In genomic region chr18:741931-742512, GRCh38 we compare ENCODE assay signal across 1 cellular context.
A peak's percentile ranks its signal among the peaks of the same experiment; 100 is the strongest.
TF ChIP-seq lines count a peak whose summit lies in the region.

No MANE protein-coding gene starts in this region.

TF ChIP-seq in K562, 482 proteins besides CTCF, POLR2A, EP300 and RAD21 (continued from another document and continues in another):
- TF ChIP-seq E4F1 (CRISPR knock-in tag; IDR thresholded peaks at IDR 0.05; ENCODE audit: borderline replicate concordance) (no peak), ZNF24 (IDR thresholded peaks at IDR 0.05) (no peak), ARID1B (IDR thresholded peaks at IDR 0.05) (peak; percentile 21; the same call in 1 of the 2 replicates), NR3C1 (CRISPR knock-in tag; IDR thresholded peaks at IDR 0.05) (no peak), BHLHE40 (IDR thresholded peaks at IDR 0.05; ENCODE audit: low read length) (no peak), SAFB (IDR thresholded peaks at IDR 0.05; ENCODE audit: borderline replicate concordance, low read depth, low read length) (no peak), RBBP5 (IDR thresholded peaks at IDR 0.05; ENCODE audit: borderline replicate concordance, insufficient read depth, low read length, poor library complexity, severe bottlenecking) (no peak), ZNF263 (CRISPR knock-in tag; IDR thresholded peaks at IDR 0.05; ENCODE audit: borderline replicate concordance) (no peak), CUX1 (CRISPR knock-in tag; IDR thresholded peaks at IDR 0.05) (no peak), POLR3G (IDR thresholded peaks at IDR 0.05; ENCODE audit: extremely low read depth, insufficient read length, insufficient replicate concordance) (no peak), TCFL5 (CRISPR knock-in tag; conservative IDR thresholded peaks at IDR 0.05) (no peak; the same call in 1 of the 2 replicates), MBD2 (IDR thresholded peaks at IDR 0.05; ENCODE audit: borderline replicate concordance, low read depth) (no peak), MNT (conservative IDR thresholded peaks at IDR 0.05) (peak; percentile 20 to 30; a peak in 1 of 4 replicates), FOS (IDR thresholded peaks at IDR 0.05; ENCODE audit: extremely low read depth, insufficient read length) (no peak), ZNF740 (CRISPR knock-in tag; IDR thresholded peaks at IDR 0.05) (no peak), ZNF740 (tag; IDR thresholded peaks at IDR 0.05) (no peak), GTF2E2 (tag; IDR thresholded peaks at IDR 0.05) (no peak), VEZF1 (CRISPR knock-in tag; IDR thresholded peaks at IDR 0.05) (no peak), ZNF785 (CRISPR knock-in tag; IDR thresholded peaks at IDR 0.05) (no peak), HDAC3 (IDR thresholded peaks at IDR 0.05; ENCODE audit: borderline replicate concordance, partially characterized antibody) (peak; percentile 18), ZNF764 (CRISPR knock-in tag; IDR thresholded peaks at IDR 0.05; ENCODE audit: low read depth) (peak; percentile 26; the same call in 1 of the 2 replicates), TBL1XR1 (IDR thresholded peaks at IDR 0.05; ENCODE audit: low read length in 2 of 2) (no peak), ETV6 (IDR thresholded peaks at IDR 0.05; ENCODE audit: borderline replicate concordance in 1 of 2, low read depth in 2 of 2, low read length in 1 of 2) (peak in 1 of 2 experiments; percentile 70; a peak in 1 of 4 replicates), ETV6 (CRISPR knock-in tag; IDR thresholded peaks at IDR 0.05; ENCODE audit: borderline replicate concordance) (no peak), PTTG1 (tag; IDR thresholded peaks at IDR 0.05; ENCODE audit: low read depth) (no peak), ZBTB33 (CRISPR knock-in tag; IDR thresholded peaks at IDR 0.05) (no peak), ERF (CRISPR knock-in tag; IDR thresholded peaks at IDR 0.05) (no peak), E2F5 (CRISPR knock-in tag; IDR thresholded peaks at IDR 0.05) (no peak), HINFP (tag; conservative IDR thresholded peaks at IDR 0.05; ENCODE audit: low read depth) (no peak), CREBBP (IDR thresholded peaks at IDR 0.05; ENCODE audit: low read depth, low read length) (no peak), TCF15 (CRISPR knock-in tag; IDR thresholded peaks at IDR 0.05) (no peak), HMG20A (CRISPR knock-in tag; conservative IDR thresholded peaks at IDR 0.05) (no peak), RREB1 (CRISPR knock-in tag; IDR thresholded peaks at IDR 0.05) (no peak)
